Comparison of ENCODE assay signal across 4 cellular contexts in genomic region chr9:97796176-97796575, GRCh38. TPM values are rescaled to one million over a fixed set of nuclear protein-coding genes. Genes with fewer than 3 reads are reported as not detected.
"Had no signal": no experiment of that assay in that cellular context is flagged by ENCODE, and none has a peak within 500 bp of the region (broad histone marks: within the 10 kb centered on the region; RNA-seq: fewer than 3 reads in every experiment).

No MANE protein-coding gene starts in this region.

RNA-seq across cellular contexts. Expression of gene FOXE1, which starts 56.9 kb away (rescaled TPM):
- total RNA-seq: HepG2, HT-29, HT1080, K562 had no signal
